Comparison of ENCODE assay signal across 12 cellular contexts in the genomic region with DNA sequence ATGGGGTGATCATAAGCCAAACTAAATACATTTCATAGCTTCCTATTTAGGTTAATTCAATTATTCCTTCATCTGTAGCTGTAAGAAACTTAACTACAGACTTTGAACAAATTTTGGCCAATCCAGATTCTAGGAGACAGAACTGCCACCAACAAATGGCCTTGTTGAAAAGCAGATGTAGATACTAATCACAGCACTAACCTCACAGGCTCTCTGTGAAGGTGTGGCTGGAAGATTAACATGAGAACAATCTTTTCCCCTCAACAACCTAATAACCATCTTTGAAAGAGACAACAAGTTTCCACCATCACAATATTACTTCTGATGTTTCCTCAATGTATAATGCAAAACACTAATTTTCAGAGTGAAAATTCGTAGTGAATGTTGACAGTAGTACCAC.
DNase-seq lines count a peak whose midpoint lies in the region; ATAC-seq and TF ChIP-seq lines count a peak whose summit lies in the region.
"Had no signal": no experiment of that assay in that cellular context is flagged by ENCODE, and none has a peak within 500 bp of the region (broad histone marks: within the 10 kb centered on the region; RNA-seq: fewer than 3 reads in every experiment).

No MANE protein-coding gene starts in this region.

- peak overlapping the region; percentile 65 for H3K4me3 Mint-ChIP-seq in activated T-cell treated with anti-CD3 and anti-CD28 coated beads, Interleukin-2, amount 50 U/mL, for 24 hours
- H3K4me3 Mint-ChIP-seq in activated T-helper 17 cell treated with anti-CD3 and anti-CD28 coated beads, Interleukin-2, amount 50 U/mL, for 72 hours: peak overlapping the region; percentile 90
- H3K4me3 Mint-ChIP-seq in Calu3 (ENCODE audit: low read depth, unreplicated experiment): no peak overlapping the region

- no TSS peak for BruUV-seq in Calu3 (replicated peaks; lab: Mats Ljungman, UMichigan)

- intact Hi-C loops in tibial artery (cut with DNase I; ENCODE audit: low total_unique reads): loop anchor here (5.0 to 10.0 kb wide), 2 partner anchors 60 to 452 kb away; no protein-coding TSS in a partner anchor
- intact Hi-C loops in Calu3 (cut with micrococcal nuclease; ENCODE audit: unreplicated experiment): no loop called here

- H2AFZ ChIP-seq in mesenchymal stem cell (ENCODE audit: low read depth, low read length): no peak overlapping the region

- H3K4me3 ChIP-seq in mesenchymal stem cell (ENCODE audit: insufficient read depth in 1 of 2, low read depth in 1 of 2, low read length in 2 of 2): peak overlapping the region in 1 of 2 experiments; percentile 93
- peak overlapping the region; percentile 9 to 65 for H3K4me3 ChIP-seq in tibial artery

- no peak overlapping the region for H3K4ac ChIP-seq in mesenchymal stem cell (ENCODE audit: low read depth in 1 of 2, low read length in 2 of 2)

- H2BK12ac ChIP-seq in mesenchymal stem cell (ENCODE audit: low read length in 2 of 2): no peak overlapping the region

- WGBS in mesenchymal stem cell: 83% methylated on average over 1 of the region's 1 CpG

- no peaks in the 10 kb centered on the region for H3K27me3 Mint-ChIP-seq in activated T-cell treated with anti-CD3 and anti-CD28 coated beads, Interleukin-2, amount 50 U/mL, for 24 hours
- no peaks in the 10 kb centered on the region for H3K27me3 Mint-ChIP-seq in activated T-helper 17 cell treated with anti-CD3 and anti-CD28 coated beads, Interleukin-2, amount 50 U/mL, for 72 hours
- no peaks in the 10 kb centered on the region for H3K27me3 Mint-ChIP-seq in Calu3 (ENCODE audit: unreplicated experiment)

- H3K23ac ChIP-seq in mesenchymal stem cell (ENCODE audit: low read length in 2 of 2): no peak overlapping the region

- H3K79me1 ChIP-seq in mesenchymal stem cell (replicated peaks; ENCODE audit: low read length, poor library complexity, severe bottlenecking): peaks cover 6% of the 10 kb centered on the region

- peaks cover 72% of the 10 kb centered on the region for H3K4me1 Mint-ChIP-seq in activated T-cell treated with anti-CD3 and anti-CD28 coated beads, Interleukin-2, amount 50 U/mL, for 24 hours (ENCODE audit: low read depth)
- H3K4me1 Mint-ChIP-seq in activated T-helper 17 cell treated with anti-CD3 and anti-CD28 coated beads, Interleukin-2, amount 50 U/mL, for 72 hours: peaks cover 38% of the 10 kb centered on the region
- H3K4me1 Mint-ChIP-seq in Calu3 (ENCODE audit: low read depth, unreplicated experiment): peaks cover 10% of the 10 kb centered on the region

- no peaks in the 10 kb centered on the region for H3K4me1 ChIP-seq in mesenchymal stem cell (ENCODE audit: control insufficient read depth, insufficient read depth, low read depth, low read length)
- peaks cover 0 to 60% (median 36%) of the 10 kb centered on the region in 4 donors for H3K4me1 ChIP-seq in tibial artery
- peaks cover 21% of the 10 kb centered on the region for H3K4me1 ChIP-seq in foreskin keratinocyte

- H3K14ac ChIP-seq in mesenchymal stem cell (ENCODE audit: low read length in 2 of 2): no peak overlapping the region

- no peak overlapping the region for H2BK120ac ChIP-seq in mesenchymal stem cell (ENCODE audit: low read depth, low read length)

- ATAC-seq in activated T-helper 17 cell treated with anti-CD3 and anti-CD28 coated beads, Interleukin-2, amount 50 U/mL, for 72 hours (replicated peaks): no peak
- ATAC-seq in foreskin keratinocyte (no peak), GM18858 (IDR thresholded peaks at IDR 0.05; ENCODE audit: unreplicated experiment) (no peak)

- H4K91ac ChIP-seq in mesenchymal stem cell (ENCODE audit: low read length): no peak overlapping the region

- H3K36me3 ChIP-seq in mesenchymal stem cell (ENCODE audit: control insufficient read depth in 1 of 2, insufficient read depth in 2 of 2, low read depth in 1 of 2, low read length in 2 of 2) (peaks cover 0 to 3% of the 10 kb centered on the region in 2 experiments), tibial artery (no peaks in the 10 kb centered on the region)

- H3K9ac ChIP-seq in mesenchymal stem cell (ENCODE audit: low read length): peak overlapping the region; percentile 98

- H3K36me3 Mint-ChIP-seq in activated T-cell treated with anti-CD3 and anti-CD28 coated beads, Interleukin-2, amount 50 U/mL, for 24 hours (ENCODE audit: low read depth): peaks cover 10% of the 10 kb centered on the region
- peaks cover 26% of the 10 kb centered on the region for H3K36me3 Mint-ChIP-seq in activated T-helper 17 cell treated with anti-CD3 and anti-CD28 coated beads, Interleukin-2, amount 50 U/mL, for 72 hours (ENCODE audit: low read depth)
- peaks cover 18% of the 10 kb centered on the region for H3K36me3 Mint-ChIP-seq in Calu3 (ENCODE audit: insufficient read depth, unreplicated experiment)

- no peaks in the 10 kb centered on the region for H3K9me3 Mint-ChIP-seq in activated T-cell treated with anti-CD3 and anti-CD28 coated beads, Interleukin-2, amount 50 U/mL, for 24 hours
- H3K9me3 Mint-ChIP-seq in activated T-helper 17 cell treated with anti-CD3 and anti-CD28 coated beads, Interleukin-2, amount 50 U/mL, for 72 hours: no peaks in the 10 kb centered on the region
- no peaks in the 10 kb centered on the region for H3K9me3 Mint-ChIP-seq in Calu3 (ENCODE audit: low read depth, unreplicated experiment)

- H3K27ac ChIP-seq in mesenchymal stem cell (ENCODE audit: low read length, poor library complexity, severe bottlenecking) (no peak overlapping the region), tibial artery (peak overlapping the region in 1 of 2 donors; percentile 81), foreskin keratinocyte (no peak overlapping the region)

- no peak overlapping the region for H3K18ac ChIP-seq in mesenchymal stem cell (ENCODE audit: low read depth in 1 of 2, low read length in 2 of 2)

- H2BK5ac ChIP-seq in mesenchymal stem cell (ENCODE audit: low read depth, low read length, poor library complexity, severe bottlenecking): no peak overlapping the region

- no peak for DNase-seq in activated T-cell treated with anti-CD3 and anti-CD28 coated beads, Interleukin-2, amount 50 U/mL, for 24 hours
- DNase-seq in activated T-cell treated with anti-CD3 and anti-CD28 coated beads for 4 hours: no peak
- DNase-seq in mesenchymal stem cell: no peak
- no peak for DNase-seq in tibial artery
- no peak for DNase-seq in foreskin keratinocyte
- no peak for DNase-seq in Calu3
- DNase-seq: glutamatergic neuron; NCI-H187 treated with DMSO at 0.1 percent for 48 hours; stimulated activated CD4-positive, alpha-beta T cell treated with anti-CD3 and anti-CD28 coated beads, Interleukin-1b, Interleukin-23, amount 100 ng/mL, for 48 hours; trophoblast cell had no signal

- no peak overlapping the region for H4K8ac ChIP-seq in mesenchymal stem cell (ENCODE audit: low read length)

- no peaks in the 10 kb centered on the region for H3K27me3 ChIP-seq in mesenchymal stem cell (ENCODE audit: control insufficient read depth in 1 of 2, insufficient read depth in 1 of 2, low read length in 2 of 2)
- no peaks in the 10 kb centered on the region for H3K27me3 ChIP-seq in tibial artery
- H3K27me3 ChIP-seq in foreskin keratinocyte: no peaks in the 10 kb centered on the region

- no peak overlapping the region for H3K4me2 ChIP-seq in mesenchymal stem cell (ENCODE audit: low read length, poor library complexity, severe bottlenecking)

- H2AK5ac ChIP-seq in mesenchymal stem cell (ENCODE audit: low read length, severe bottlenecking): no peak overlapping the region

- CTCF ChIA-PET in Calu3 (lab: Charles Lee): interaction anchor here (0.6 kb wide), 1 partner anchor 88 kb away, joined by 4 read pairs; a partner anchor contains a TSS

- H3K9me3 ChIP-seq in mesenchymal stem cell (ENCODE audit: control insufficient read depth, low read length) (no peaks in the 10 kb centered on the region), tibial artery (no peaks in the 10 kb centered on the region)

- no peak for TF ChIP-seq CTCF in tibial artery (IDR thresholded peaks at IDR 0.05)
- no peak for TF ChIP-seq CTCF in foreskin keratinocyte (conservative IDR thresholded peaks at IDR 0.05)
- TF ChIP-seq CTCF in Calu3 (IDR thresholded peaks at IDR 0.05; ENCODE audit: unreplicated experiment): no peak

- H2BK15ac ChIP-seq in mesenchymal stem cell (ENCODE audit: low read depth, poor library complexity, severe bottlenecking): no peak overlapping the region

- no peak overlapping the region for H3K27ac Mint-ChIP-seq in activated T-cell treated with anti-CD3 and anti-CD28 coated beads, Interleukin-2, amount 50 U/mL, for 24 hours
- peak overlapping the region; percentile 90 for H3K27ac Mint-ChIP-seq in activated T-helper 17 cell treated with anti-CD3 and anti-CD28 coated beads, Interleukin-2, amount 50 U/mL, for 72 hours
- no peak overlapping the region for H3K27ac Mint-ChIP-seq in Calu3 (ENCODE audit: unreplicated experiment)
